10 cellular contexts compared by ENCODE assay signal in genomic region chr12:123251403-123252076, GRCh38. TPM values are rescaled to one million over a fixed set of nuclear protein-coding genes. Genes with fewer than 3 reads are reported as not detected.
DNase-seq lines count a peak whose midpoint lies in the region; ATAC-seq and TF ChIP-seq lines count a peak whose summit lies in the region.
"Had no signal": no experiment of that assay in that cellular context is flagged by ENCODE, and none has a peak within 500 bp of the region (broad histone marks: within the 10 kb centered on the region; RNA-seq: fewer than 3 reads in every experiment).

No MANE protein-coding gene starts in this region.

- H3K4me1 Mint-ChIP-seq in central memory CD8-positive, alpha-beta T cell, result peaks cover 41% of the 10 kb centered on the region
- H3K4me1 Mint-ChIP-seq in naive thymus-derived CD4-positive, alpha-beta T cell, result peaks cover 27 to 57% (median 43%) of the 10 kb centered on the region in 7 donors

- H3K27me3 ChIP-seq in A673 (replicated peaks; ENCODE audit: insufficient read depth, low read depth, low read length, poor library complexity), result no peaks in the 10 kb centered on the region
- no peaks in the 10 kb centered on the region for H3K27me3 ChIP-seq in naive thymus-derived CD4-positive, alpha-beta T cell (ENCODE audit: control insufficient read depth in 2 of 2, insufficient read depth in 2 of 2, low read length in 2 of 2)
- no peaks in the 10 kb centered on the region for H3K27me3 ChIP-seq in BE2C

- DNase-seq in A673 (ENCODE audit: low spot score), result no peak
- DNase-seq in LNCaP clone FGC (ENCODE audit: low read depth), result no peak
- no peak for DNase-seq in central memory CD8-positive, alpha-beta T cell (ENCODE audit: low spot score in 2 of 2)
- DNase-seq in naive thymus-derived CD4-positive, alpha-beta T cell, result no peak
- DNase-seq in iPS-NIHi11 (ENCODE audit: low spot score), result no peak
- DNase-seq in NCI-H2029 treated with DMSO at 0.1 percent for 48 hours (lab: John Stamatoyannopoulos, UW), result no peak
- DNase-seq in BE2C, result no peak
- DNase-seq: central memory CD4-positive, alpha-beta T cell; stimulated activated CD4-positive, alpha-beta T cell treated with anti-CD3 and anti-CD28 coated beads, Interleukin-15, amount 100 ng/mL, for 24 hours had no signal

- peaks cover 31% of the 10 kb centered on the region for H3K36me3 Mint-ChIP-seq in central memory CD8-positive, alpha-beta T cell (ENCODE audit: insufficient read depth)
- H3K36me3 Mint-ChIP-seq in naive thymus-derived CD4-positive, alpha-beta T cell, result peaks cover 3 to 44% (median 24%) of the 10 kb centered on the region in 5 donors

- no peak for TF ChIP-seq CTCF in A673 (conservative IDR thresholded peaks at IDR 0.05; ENCODE audit: low read depth, low read length)
- no peak for TF ChIP-seq CTCF in LNCaP clone FGC (IDR thresholded peaks at IDR 0.05; ENCODE audit: control insufficient read depth, extremely low read depth, insufficient read depth)
- no peak for TF ChIP-seq CTCF in BE2C (IDR thresholded peaks at IDR 0.05; ENCODE audit: low read depth, low read length)

- POLR2A ChIA-PET in A673 (lab: Charles Lee; ENCODE audit: low non-redundant PET), result interaction anchor here (0.8 kb wide), 1 partner anchor 174 kb away, joined by 3 read pairs; no protein-coding TSS in a partner anchor
- POLR2A ChIA-PET in naive thymus-derived CD4-positive, alpha-beta T cell (lab: Charles Lee), result interaction anchor here (1.6 kb wide), 1 partner anchor 19 kb away, joined by 5 read pairs; the partner anchor contains the start of gene MPHOSPH9

- no peaks in the 10 kb centered on the region for H3K9me3 Mint-ChIP-seq in central memory CD8-positive, alpha-beta T cell
- peaks cover 0 to 2% (median 0%) of the 10 kb centered on the region in 11 donors for H3K9me3 Mint-ChIP-seq in naive thymus-derived CD4-positive, alpha-beta T cell

- intact Hi-C loops in A673 (cut with micrococcal nuclease; ENCODE audit: unreplicated experiment), result no loop called here
- intact Hi-C loops in naive thymus-derived CD4-positive, alpha-beta T cell (cut with micrococcal nuclease), result no loop called here

- H3K36me3 ChIP-seq in A673 (ENCODE audit: insufficient read depth, low read length, poor library complexity, severe bottlenecking), result peaks cover 41% of the 10 kb centered on the region
- peaks cover 0 to 56% (median 0%) of the 10 kb centered on the region in 3 experiments for H3K36me3 ChIP-seq in naive thymus-derived CD4-positive, alpha-beta T cell (ENCODE audit: control insufficient read depth in 2 of 3, insufficient read depth in 3 of 3, low read length in 3 of 3)
- peaks cover 59% of the 10 kb centered on the region for H3K36me3 ChIP-seq in BE2C

- peaks cover 15% of the 10 kb centered on the region for H3K4me1 ChIP-seq in A673 (ENCODE audit: insufficient read depth, low read length, poor library complexity, severe bottlenecking)
- H3K4me1 ChIP-seq in naive thymus-derived CD4-positive, alpha-beta T cell (ENCODE audit: control insufficient read depth in 2 of 2, insufficient read depth in 2 of 2, low read length in 2 of 2), result peaks cover 6 to 18% of the 10 kb centered on the region in 2 donors
- H3K4me1 ChIP-seq in BE2C, result no peaks in the 10 kb centered on the region

- H3K9me3 ChIP-seq in A673 (ENCODE audit: low read depth, low read length, poor library complexity, severe bottlenecking) (no peaks in the 10 kb centered on the region), BE2C (no peaks in the 10 kb centered on the region; the same call in 1 of the 2 replicates)
- no peaks in the 10 kb centered on the region for H3K9me3 ChIP-seq in naive thymus-derived CD4-positive, alpha-beta T cell (ENCODE audit: control insufficient read depth in 2 of 3, low read length in 3 of 3)

- H3K27me3 Mint-ChIP-seq in central memory CD8-positive, alpha-beta T cell, result no peaks in the 10 kb centered on the region
- H3K27me3 Mint-ChIP-seq in naive thymus-derived CD4-positive, alpha-beta T cell, result no peaks in the 10 kb centered on the region

- ATAC-seq in central memory CD8-positive, alpha-beta T cell (replicated peaks; ENCODE audit: extremely low read depth, poor library complexity, severe bottlenecking), result no peak
- ATAC-seq in naive thymus-derived CD4-positive, alpha-beta T cell, result no peak
- no peak for ATAC-seq in HG02885 (IDR thresholded peaks at IDR 0.05; ENCODE audit: poor library complexity, unreplicated experiment)

- no peak overlapping the region for H3K4me3 ChIP-seq in A673 (ENCODE audit: low read depth, low read length, poor library complexity, severe bottlenecking)
- H3K4me3 ChIP-seq in LNCaP clone FGC (ENCODE audit: low read depth, low read length), result peak overlapping the region; percentile 19
- H3K4me3 ChIP-seq in naive thymus-derived CD4-positive, alpha-beta T cell (ENCODE audit: low read length), result no peak overlapping the region
- no peak overlapping the region for H3K4me3 ChIP-seq in BE2C (ENCODE audit: low read depth, low read length)

- H3K27ac Mint-ChIP-seq in central memory CD8-positive, alpha-beta T cell (ENCODE audit: low read depth), result peak overlapping the region; percentile 46
- peak overlapping the region in 7 of 9 donors; percentile 8 to 70 (median 51) for H3K27ac Mint-ChIP-seq in naive thymus-derived CD4-positive, alpha-beta T cell

- no TSS peak for BruUV-seq in A673 (replicated peaks; lab: Mats Ljungman, UMichigan)

- H3K27ac ChIP-seq in A673 (ENCODE audit: low read depth, low read length, poor library complexity, severe bottlenecking), result peak overlapping the region; percentile 71
- H3K27ac ChIP-seq in naive thymus-derived CD4-positive, alpha-beta T cell (ENCODE audit: low read depth, low read length), result peak overlapping the region; percentile 41

- CTCF ChIA-PET in A673 (lab: Charles Lee), result interaction anchor here (0.6 kb wide), 2 partner anchors 14 to 577 kb away, joined by 3 to 4 read pairs; no protein-coding TSS in a partner anchor
- CTCF ChIA-PET in naive thymus-derived CD4-positive, alpha-beta T cell (lab: Charles Lee), result interaction anchor here (0.6 to 1.1 kb wide), 3 partner anchors 9 to 192 kb away, joined by 3 to 5 read pairs (median 4); no protein-coding TSS in a partner anchor

- no peak overlapping the region for H3K4me3 Mint-ChIP-seq in central memory CD8-positive, alpha-beta T cell
- H3K4me3 Mint-ChIP-seq in naive thymus-derived CD4-positive, alpha-beta T cell, result peak overlapping the region in 3 of 10 donors; percentile 9 to 47 (median 22)

RNA-seq across cellular contexts. Expression of gene MTRFR, which starts 18.3 kb away (rescaled TPM):
- total RNA-seq in A673 (2021), result 21.9 and 26.3 TPM in 2 replicates
- 10 to 100 TPM; 26.8 to 56.9 (median 39.5) TPM for total RNA-seq in naive thymus-derived CD4-positive, alpha-beta T cell
- 10 to 100 TPM; 42.6 to 60.3 TPM for polyA plus RNA-seq in naive thymus-derived CD4-positive, alpha-beta T cell
- polyA plus RNA-seq in BE2C (2012; ENCODE audit: insufficient read depth, insufficient read length, low read depth), result 35.6 TPM

RNA-seq across cellular contexts. Expression of gene MPHOSPH9, which starts 18.6 kb away (rescaled TPM):
- total RNA-seq in A673 (2021), result 80.8 and 95.7 TPM in 2 replicates
- total RNA-seq in naive thymus-derived CD4-positive, alpha-beta T cell, result 100 to 1,000 TPM in 1 of 5 experiments, 10 to 100 TPM in 4; 71.0 to 102 (median 82.4) TPM
- 10 to 100 TPM; 34.0 to 59.8 TPM for polyA plus RNA-seq in naive thymus-derived CD4-positive, alpha-beta T cell
- polyA plus RNA-seq in BE2C (2012; ENCODE audit: insufficient read depth, insufficient read length, low read depth), result 11.3 TPM

RNA-seq across cellular contexts. Expression of gene CDK2AP1, which starts 20.1 kb away (rescaled TPM):
- 136 and 140 TPM in 2 replicates for total RNA-seq in A673 (2021)
- total RNA-seq in naive thymus-derived CD4-positive, alpha-beta T cell, result 10 to 100 TPM in 2 of 5 experiments, 1 to 10 TPM in 3; 3.6 to 45.1 (median 5.0) TPM
- 1 to 10 TPM; 1.3 to 3.2 TPM for polyA plus RNA-seq in naive thymus-derived CD4-positive, alpha-beta T cell
- polyA plus RNA-seq in BE2C (2012; ENCODE audit: insufficient read depth, insufficient read length, low read depth), result 231 TPM
